In the genomic region with DNA sequence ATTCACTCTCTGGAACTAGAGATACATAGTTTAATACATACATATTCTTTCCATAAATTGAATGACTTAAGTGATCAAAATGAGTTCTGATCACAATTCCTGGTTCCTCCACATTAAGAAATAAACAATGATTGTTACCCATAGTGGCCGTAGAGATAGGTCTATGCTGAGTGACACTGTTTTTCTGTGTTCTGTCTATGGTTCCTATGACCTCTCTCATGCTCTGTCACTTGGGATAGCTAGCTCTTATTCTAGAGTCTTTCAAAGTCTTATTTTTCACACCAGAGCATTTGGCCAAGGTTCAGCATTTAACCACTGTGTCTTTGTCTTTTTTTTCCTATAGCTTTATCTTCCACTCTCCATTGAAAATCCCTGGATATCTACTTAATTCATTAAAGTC, we compare ENCODE assay signal across 19 cellular contexts.
"Had no signal": no experiment of that assay in that cellular context is flagged by ENCODE, and none has a peak within 500 bp of the region (broad histone marks: within the 10 kb centered on the region; RNA-seq: fewer than 3 reads in every experiment).

No MANE protein-coding gene starts in this region.

- ATAC-seq: foreskin keratinocyte; naive thymus-derived CD8-positive, alpha-beta T cell; psoas muscle; sciatic nerve had no signal

- H3K4me3 ChIP-seq: coronary artery, psoas muscle, spleen, uterus had no signal

- H3K36me3 ChIP-seq: neutrophil, spleen, uterus had no signal

- H3K4me1 ChIP-seq: foreskin keratinocyte, psoas muscle, spleen, uterus had no signal

- H3K27me3 ChIP-seq: foreskin keratinocyte, neutrophil, spleen, uterus had no signal

- H3K27ac ChIP-seq: coronary artery, foreskin keratinocyte, neutrophil, psoas muscle, spleen, uterus had no signal

- H3K9me3 ChIP-seq: neutrophil had no signal

- DNase-seq: effector CD4-positive, alpha-beta T cell; endodermal cell; erythroblast; foreskin keratinocyte; immature natural killer cell; mesendoderm; naive thymus-derived CD8-positive, alpha-beta T cell; psoas muscle; retina; spleen; stimulated activated CD4-positive, alpha-beta T cell treated with anti-CD3 and anti-CD28 coated beads, Interleukin-15, amount 100 ng/mL, for 24 hours; stimulated activated CD4-positive, alpha-beta T cell treated with anti-CD3 and anti-CD28 coated beads, Interleukin-1b, Interleukin-23, amount 100 ng/mL, for 48 hours; stimulated activated CD4-positive, alpha-beta T cell treated with anti-CD3 and anti-CD28 coated beads, Interleukin-4, amount 100 ng/mL, for 24 hours; stimulated activated naive CD4-positive, alpha-beta T cell; trophoblast cell; uterus had no signal
